ENCODE assay signal across 1 cellular context in the genomic region with DNA sequence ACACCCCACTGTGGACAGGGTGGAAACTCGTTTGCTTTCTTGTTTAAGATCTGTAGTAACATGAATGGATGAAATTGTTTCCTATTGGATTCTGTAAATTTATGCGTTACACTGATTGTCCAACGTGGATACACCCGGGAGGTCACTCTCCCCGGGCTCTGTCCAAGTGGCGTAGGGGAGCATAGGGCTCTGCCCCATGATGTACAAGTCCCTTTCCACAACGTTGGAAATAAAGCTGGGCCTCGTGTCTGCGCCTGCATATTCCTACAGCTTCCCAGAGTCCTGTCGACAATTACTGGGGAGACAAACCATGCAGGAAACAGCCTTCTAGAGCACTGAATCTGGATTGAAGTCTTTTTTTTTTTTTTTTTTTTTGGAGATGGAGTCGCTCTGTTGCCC.
TF ChIP-seq lines count a peak whose summit lies in the region.

No MANE protein-coding gene starts in this region.

TF ChIP-seq in K562, 482 proteins besides CTCF, POLR2A, EP300 and RAD21 (continued from another document and continues in another):
- TF ChIP-seq EWSR1 (IDR thresholded peaks at IDR 0.05; ENCODE audit: borderline replicate concordance, low read depth, partially characterized antibody) = no peak
- TF ChIP-seq SIRT6 (IDR thresholded peaks at IDR 0.05; ENCODE audit: low read depth, low read length) = peak; percentile 55
- peak; percentile 69; the same call in 1 of the 2 replicates for TF ChIP-seq PTBP1 (IDR thresholded peaks at IDR 0.05; ENCODE audit: low read depth, low read length)
- no peak for TF ChIP-seq FIP1L1 (IDR thresholded peaks at IDR 0.05; ENCODE audit: low read depth, low read length, poor library complexity, severe bottlenecking)
- TF ChIP-seq, protein P1, sequence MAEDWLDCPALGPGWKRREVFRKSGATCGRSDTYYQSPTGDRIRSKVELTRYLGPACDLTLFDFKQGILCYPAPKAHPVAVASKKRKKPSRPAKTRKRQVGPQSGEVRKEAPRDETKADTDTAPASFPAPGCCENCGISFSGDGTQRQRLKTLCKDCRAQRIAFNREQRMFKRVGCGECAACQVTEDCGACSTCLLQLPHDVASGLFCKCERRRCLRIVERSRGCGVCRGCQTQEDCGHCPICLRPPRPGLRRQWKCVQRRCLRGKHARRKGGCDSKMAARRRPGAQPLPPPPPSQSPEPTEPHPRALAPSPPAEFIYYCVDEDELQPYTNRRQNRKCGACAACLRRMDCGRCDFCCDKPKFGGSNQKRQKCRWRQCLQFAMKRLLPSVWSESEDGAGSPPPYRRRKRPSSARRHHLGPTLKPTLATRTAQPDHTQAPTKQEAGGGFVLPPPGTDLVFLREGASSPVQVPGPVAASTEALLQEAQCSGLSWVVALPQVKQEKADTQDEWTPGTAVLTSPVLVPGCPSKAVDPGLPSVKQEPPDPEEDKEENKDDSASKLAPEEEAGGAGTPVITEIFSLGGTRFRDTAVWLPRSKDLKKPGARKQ (CRISPR knock-in tag; IDR thresholded peaks at IDR 0.05) = no peak
- no peak for TF ChIP-seq KLF10 (CRISPR knock-in tag; IDR thresholded peaks at IDR 0.05)
- TF ChIP-seq SIX5 (IDR thresholded peaks at IDR 0.05; ENCODE audit: borderline replicate concordance in 1 of 2, insufficient read depth in 1 of 2, low read depth in 1 of 2, low read length in 2 of 2) = no peak
- peak; percentile 88; the same call in 1 of the 2 replicates for TF ChIP-seq HNRNPL (IDR thresholded peaks at IDR 0.05; ENCODE audit: low read depth, low read length)
- TF ChIP-seq, protein P2, sequence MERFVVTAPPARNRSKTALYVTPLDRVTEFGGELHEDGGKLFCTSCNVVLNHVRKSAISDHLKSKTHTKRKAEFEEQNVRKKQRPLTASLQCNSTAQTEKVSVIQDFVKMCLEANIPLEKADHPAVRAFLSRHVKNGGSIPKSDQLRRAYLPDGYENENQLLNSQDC (CRISPR knock-in tag; IDR thresholded peaks at IDR 0.05) = no peak
- no peak for TF ChIP-seq FOXP1 (CRISPR knock-in tag; IDR thresholded peaks at IDR 0.05)
- TF ChIP-seq SAFB2 (IDR thresholded peaks at IDR 0.05; ENCODE audit: borderline replicate concordance, low read depth, low read length, severe bottlenecking) = no peak
- no peak for TF ChIP-seq ZNF408 (CRISPR knock-in tag; IDR thresholded peaks at IDR 0.05; ENCODE audit: low read depth)
- TF ChIP-seq, protein P3, sequence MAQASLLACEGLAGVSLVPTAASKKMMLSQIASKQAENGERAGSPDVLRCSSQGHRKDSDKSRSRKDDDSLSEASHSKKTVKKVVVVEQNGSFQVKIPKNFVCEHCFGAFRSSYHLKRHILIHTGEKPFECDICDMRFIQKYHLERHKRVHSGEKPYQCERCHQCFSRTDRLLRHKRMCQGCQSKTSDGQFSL (CRISPR knock-in tag; IDR thresholded peaks at IDR 0.05) = no peak
- TF ChIP-seq, protein P3 (tag; IDR thresholded peaks at IDR 0.05) = no peak
- TF ChIP-seq CAMTA2 (CRISPR knock-in tag; conservative IDR thresholded peaks at IDR 0.05) = no peak
- TF ChIP-seq KLF1 (tag; IDR thresholded peaks at IDR 0.05) = no peak
- no peak for TF ChIP-seq SOX6 (IDR thresholded peaks at IDR 0.05)
- no peak for TF ChIP-seq TFAM (CRISPR knock-in tag; conservative IDR thresholded peaks at IDR 0.05)
- no peak for TF ChIP-seq ZKSCAN8 (CRISPR knock-in tag; IDR thresholded peaks at IDR 0.05)
- TF ChIP-seq, protein P4, sequence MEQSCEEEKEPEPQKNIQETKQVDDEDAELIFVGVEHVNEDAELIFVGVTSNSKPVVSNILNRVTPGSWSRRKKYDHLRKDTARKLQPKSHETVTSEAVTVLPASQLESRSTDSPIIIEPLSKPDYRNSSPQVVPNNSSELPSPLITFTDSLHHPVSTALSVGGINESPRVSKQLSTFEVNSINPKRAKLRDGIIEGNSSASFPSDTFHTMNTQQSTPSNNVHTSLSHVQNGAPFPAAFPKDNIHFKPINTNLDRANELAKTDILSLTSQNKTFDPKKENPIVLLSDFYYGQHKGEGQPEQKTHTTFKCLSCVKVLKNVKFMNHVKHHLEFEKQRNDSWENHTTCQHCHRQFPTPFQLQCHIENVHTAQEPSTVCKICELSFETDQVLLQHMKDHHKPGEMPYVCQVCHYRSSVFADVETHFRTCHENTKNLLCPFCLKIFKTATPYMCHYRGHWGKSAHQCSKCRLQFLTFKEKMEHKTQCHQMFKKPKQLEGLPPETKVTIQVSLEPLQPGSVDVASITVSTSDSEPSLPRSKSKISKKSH (CRISPR knock-in tag; IDR thresholded peaks at IDR 0.05) = no peak
- TF ChIP-seq, protein P5, sequence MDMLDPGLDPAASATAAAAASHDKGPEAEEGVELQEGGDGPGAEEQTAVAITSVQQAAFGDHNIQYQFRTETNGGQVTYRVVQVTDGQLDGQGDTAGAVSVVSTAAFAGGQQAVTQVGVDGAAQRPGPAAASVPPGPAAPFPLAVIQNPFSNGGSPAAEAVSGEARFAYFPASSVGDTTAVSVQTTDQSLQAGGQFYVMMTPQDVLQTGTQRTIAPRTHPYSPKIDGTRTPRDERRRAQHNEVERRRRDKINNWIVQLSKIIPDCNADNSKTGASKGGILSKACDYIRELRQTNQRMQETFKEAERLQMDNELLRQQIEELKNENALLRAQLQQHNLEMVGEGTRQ (CRISPR knock-in tag; IDR thresholded peaks at IDR 0.05) = no peak
- TF ChIP-seq CSDE1 (IDR thresholded peaks at IDR 0.05) = no peak
- no peak; the same call in 1 of the 2 replicates for TF ChIP-seq KHSRP (IDR thresholded peaks at IDR 0.05)
- TF ChIP-seq EGR1 (conservative IDR thresholded peaks at IDR 0.05) = no peak
- TF ChIP-seq SPI1 (IDR thresholded peaks at IDR 0.05; ENCODE audit: borderline replicate concordance, low read depth, low read length) = no peak
- TF ChIP-seq, protein P6, sequence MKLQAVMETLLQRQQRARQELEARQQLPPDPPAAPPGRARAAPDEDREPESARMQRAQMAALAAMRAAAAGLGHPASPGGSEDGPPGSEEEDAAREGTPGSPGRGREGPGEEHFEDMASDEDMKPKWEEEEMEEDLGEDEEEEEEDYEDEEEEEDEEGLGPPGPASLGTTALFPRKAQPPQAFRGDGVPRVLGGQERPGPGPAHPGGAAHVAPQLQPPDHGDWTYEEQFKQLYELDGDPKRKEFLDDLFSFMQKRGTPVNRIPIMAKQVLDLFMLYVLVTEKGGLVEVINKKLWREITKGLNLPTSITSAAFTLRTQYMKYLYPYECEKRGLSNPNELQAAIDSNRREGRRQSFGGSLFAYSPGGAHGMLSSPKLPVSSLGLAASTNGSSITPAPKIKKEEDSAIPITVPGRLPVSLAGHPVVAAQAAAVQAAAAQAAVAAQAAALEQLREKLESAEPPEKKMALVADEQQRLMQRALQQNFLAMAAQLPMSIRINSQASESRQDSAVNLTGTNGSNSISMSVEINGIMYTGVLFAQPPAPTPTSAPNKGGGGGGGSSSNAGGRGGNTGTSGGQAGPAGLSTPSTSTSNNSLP (IDR thresholded peaks at IDR 0.05; ENCODE audit: borderline replicate concordance, low read depth, low read length) = peak; percentile 25; the same call in 1 of the 2 replicates
- TF ChIP-seq, protein P7, sequence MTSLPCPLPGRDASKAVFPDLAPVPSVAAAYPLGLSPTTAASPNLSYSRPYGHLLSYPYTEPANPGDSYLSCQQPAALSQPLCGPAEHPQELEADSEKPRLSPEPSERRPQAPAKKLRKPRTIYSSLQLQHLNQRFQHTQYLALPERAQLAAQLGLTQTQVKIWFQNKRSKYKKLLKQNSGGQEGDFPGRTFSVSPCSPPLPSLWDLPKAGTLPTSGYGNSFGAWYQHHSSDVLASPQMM (CRISPR knock-in tag; IDR thresholded peaks at IDR 0.05) = no peak
- TF ChIP-seq, protein P8, sequence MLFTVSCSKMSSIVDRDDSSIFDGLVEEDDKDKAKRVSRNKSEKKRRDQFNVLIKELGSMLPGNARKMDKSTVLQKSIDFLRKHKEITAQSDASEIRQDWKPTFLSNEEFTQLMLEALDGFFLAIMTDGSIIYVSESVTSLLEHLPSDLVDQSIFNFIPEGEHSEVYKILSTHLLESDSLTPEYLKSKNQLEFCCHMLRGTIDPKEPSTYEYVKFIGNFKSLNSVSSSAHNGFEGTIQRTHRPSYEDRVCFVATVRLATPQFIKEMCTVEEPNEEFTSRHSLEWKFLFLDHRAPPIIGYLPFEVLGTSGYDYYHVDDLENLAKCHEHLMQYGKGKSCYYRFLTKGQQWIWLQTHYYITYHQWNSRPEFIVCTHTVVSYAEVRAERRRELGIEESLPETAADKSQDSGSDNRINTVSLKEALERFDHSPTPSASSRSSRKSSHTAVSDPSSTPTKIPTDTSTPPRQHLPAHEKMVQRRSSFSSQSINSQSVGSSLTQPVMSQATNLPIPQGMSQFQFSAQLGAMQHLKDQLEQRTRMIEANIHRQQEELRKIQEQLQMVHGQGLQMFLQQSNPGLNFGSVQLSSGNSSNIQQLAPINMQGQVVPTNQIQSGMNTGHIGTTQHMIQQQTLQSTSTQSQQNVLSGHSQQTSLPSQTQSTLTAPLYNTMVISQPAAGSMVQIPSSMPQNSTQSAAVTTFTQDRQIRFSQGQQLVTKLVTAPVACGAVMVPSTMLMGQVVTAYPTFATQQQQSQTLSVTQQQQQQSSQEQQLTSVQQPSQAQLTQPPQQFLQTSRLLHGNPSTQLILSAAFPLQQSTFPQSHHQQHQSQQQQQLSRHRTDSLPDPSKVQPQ (CRISPR knock-in tag; IDR thresholded peaks at IDR 0.05; ENCODE audit: borderline replicate concordance) = no peak
- no peak for TF ChIP-seq ZNF583 (CRISPR knock-in tag; IDR thresholded peaks at IDR 0.05)
- TF ChIP-seq SNRNP70 (optimal IDR thresholded peaks at IDR 0.05; ENCODE audit: low read depth, low read length) = peak; percentile 96
- no peak for TF ChIP-seq POLR3A (IDR thresholded peaks at IDR 0.05; ENCODE audit: borderline replicate concordance, extremely low read depth, insufficient read depth, insufficient read length)
- TF ChIP-seq NR4A1 (CRISPR knock-in tag; IDR thresholded peaks at IDR 0.05) = no peak
- no peak for TF ChIP-seq NR4A1 (tag; IDR thresholded peaks at IDR 0.05)
- no peak for TF ChIP-seq U2AF1 (optimal IDR thresholded peaks at IDR 0.05; ENCODE audit: low read depth, low read length)
- no peak for TF ChIP-seq ZBTB8A (IDR thresholded peaks at IDR 0.05; ENCODE audit: partially characterized antibody)
- no peak for TF ChIP-seq ZNF717 (CRISPR knock-in tag; IDR thresholded peaks at IDR 0.05)
- no peak for TF ChIP-seq ZNF696 (CRISPR knock-in tag; conservative IDR thresholded peaks at IDR 0.05)
- TF ChIP-seq ASH1L (IDR thresholded peaks at IDR 0.05; ENCODE audit: borderline replicate concordance, low read depth, partially characterized antibody) = no peak
- TF ChIP-seq ZNF695 (CRISPR knock-in tag; IDR thresholded peaks at IDR 0.05) = no peak
- TF ChIP-seq NR1H2 (CRISPR knock-in tag; IDR thresholded peaks at IDR 0.05) = no peak
- no peak for TF ChIP-seq HEY1 (CRISPR knock-in tag; IDR thresholded peaks at IDR 0.05; ENCODE audit: borderline replicate concordance)
- TF ChIP-seq SETDB1 (IDR thresholded peaks at IDR 0.05; ENCODE audit: low read length) = no peak
- TF ChIP-seq TRIM24 (IDR thresholded peaks at IDR 0.05) = no peak
- no peak for TF ChIP-seq PPARD (CRISPR knock-in tag; IDR thresholded peaks at IDR 0.05)
- TF ChIP-seq, protein P9, sequence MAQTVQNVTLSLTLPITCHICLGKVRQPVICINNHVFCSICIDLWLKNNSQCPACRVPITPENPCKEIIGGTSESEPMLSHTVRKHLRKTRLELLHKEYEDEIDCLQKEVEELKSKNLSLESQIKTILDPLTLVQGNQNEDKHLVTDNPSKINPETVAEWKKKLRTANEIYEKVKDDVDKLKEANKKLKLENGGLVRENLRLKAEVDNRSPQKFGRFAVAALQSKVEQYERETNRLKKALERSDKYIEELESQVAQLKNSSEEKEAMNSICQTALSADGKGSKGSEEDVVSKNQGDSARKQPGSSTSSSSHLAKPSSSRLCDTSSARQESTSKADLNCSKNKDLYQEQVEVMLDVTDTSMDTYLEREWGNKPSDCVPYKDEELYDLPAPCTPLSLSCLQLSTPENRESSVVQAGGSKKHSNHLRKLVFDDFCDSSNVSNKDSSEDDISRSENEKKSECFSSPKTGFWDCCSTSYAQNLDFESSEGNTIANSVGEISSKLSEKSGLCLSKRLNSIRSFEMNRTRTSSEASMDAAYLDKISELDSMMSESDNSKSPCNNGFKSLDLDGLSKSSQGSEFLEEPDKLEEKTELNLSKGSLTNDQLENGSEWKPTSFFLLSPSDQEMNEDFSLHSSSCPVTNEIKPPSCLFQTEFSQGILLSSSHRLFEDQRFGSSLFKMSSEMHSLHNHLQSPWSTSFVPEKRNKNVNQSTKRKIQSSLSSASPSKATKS (CRISPR knock-in tag; IDR thresholded peaks at IDR 0.05) = no peak
- TF ChIP-seq GABPA (tag; conservative IDR thresholded peaks at IDR 0.05; ENCODE audit: low read depth) = no peak
- TF ChIP-seq NFE2 (IDR thresholded peaks at IDR 0.05; ENCODE audit: low read depth) = no peak
- no peak; the same call in 1 of the 2 replicates for TF ChIP-seq MAFF (IDR thresholded peaks at IDR 0.05; ENCODE audit: low read length)
- TF ChIP-seq EHMT2 (IDR thresholded peaks at IDR 0.05) = no peak
- no peak for TF ChIP-seq CCNT2 (IDR thresholded peaks at IDR 0.05; ENCODE audit: borderline replicate concordance, extremely low read depth, insufficient read length, low read depth, low read length)
- no peak for TF ChIP-seq SMAD3 (CRISPR knock-in tag; conservative IDR thresholded peaks at IDR 0.05)
- no peak for TF ChIP-seq RBM14 (IDR thresholded peaks at IDR 0.05; ENCODE audit: borderline replicate concordance, insufficient read depth, low read depth, low read length)
- TF ChIP-seq, protein P10, sequence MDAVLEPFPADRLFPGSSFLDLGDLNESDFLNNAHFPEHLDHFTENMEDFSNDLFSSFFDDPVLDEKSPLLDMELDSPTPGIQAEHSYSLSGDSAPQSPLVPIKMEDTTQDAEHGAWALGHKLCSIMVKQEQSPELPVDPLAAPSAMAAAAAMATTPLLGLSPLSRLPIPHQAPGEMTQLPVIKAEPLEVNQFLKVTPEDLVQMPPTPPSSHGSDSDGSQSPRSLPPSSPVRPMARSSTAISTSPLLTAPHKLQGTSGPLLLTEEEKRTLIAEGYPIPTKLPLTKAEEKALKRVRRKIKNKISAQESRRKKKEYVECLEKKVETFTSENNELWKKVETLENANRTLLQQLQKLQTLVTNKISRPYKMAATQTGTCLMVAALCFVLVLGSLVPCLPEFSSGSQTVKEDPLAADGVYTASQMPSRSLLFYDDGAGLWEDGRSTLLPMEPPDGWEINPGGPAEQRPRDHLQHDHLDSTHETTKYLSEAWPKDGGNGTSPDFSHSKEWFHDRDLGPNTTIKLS (IDR thresholded peaks at IDR 0.05; ENCODE audit: borderline replicate concordance, low read depth) = no peak
- TF ChIP-seq, protein P11, sequence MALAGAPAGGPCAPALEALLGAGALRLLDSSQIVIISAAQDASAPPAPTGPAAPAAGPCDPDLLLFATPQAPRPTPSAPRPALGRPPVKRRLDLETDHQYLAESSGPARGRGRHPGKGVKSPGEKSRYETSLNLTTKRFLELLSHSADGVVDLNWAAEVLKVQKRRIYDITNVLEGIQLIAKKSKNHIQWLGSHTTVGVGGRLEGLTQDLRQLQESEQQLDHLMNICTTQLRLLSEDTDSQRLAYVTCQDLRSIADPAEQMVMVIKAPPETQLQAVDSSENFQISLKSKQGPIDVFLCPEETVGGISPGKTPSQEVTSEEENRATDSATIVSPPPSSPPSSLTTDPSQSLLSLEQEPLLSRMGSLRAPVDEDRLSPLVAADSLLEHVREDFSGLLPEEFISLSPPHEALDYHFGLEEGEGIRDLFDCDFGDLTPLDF (CRISPR knock-in tag; IDR thresholded peaks at IDR 0.05) = no peak
- no peak for TF ChIP-seq RBFOX2 (IDR thresholded peaks at IDR 0.05; ENCODE audit: low read depth, low read length)
- no peak for TF ChIP-seq KAT2B (IDR thresholded peaks at IDR 0.05; ENCODE audit: low read depth, low read length)
- no peak for TF ChIP-seq MTF1 (CRISPR knock-in tag; IDR thresholded peaks at IDR 0.05; ENCODE audit: borderline replicate concordance)
